15 cellular contexts compared by ENCODE assay signal in the genomic region with DNA sequence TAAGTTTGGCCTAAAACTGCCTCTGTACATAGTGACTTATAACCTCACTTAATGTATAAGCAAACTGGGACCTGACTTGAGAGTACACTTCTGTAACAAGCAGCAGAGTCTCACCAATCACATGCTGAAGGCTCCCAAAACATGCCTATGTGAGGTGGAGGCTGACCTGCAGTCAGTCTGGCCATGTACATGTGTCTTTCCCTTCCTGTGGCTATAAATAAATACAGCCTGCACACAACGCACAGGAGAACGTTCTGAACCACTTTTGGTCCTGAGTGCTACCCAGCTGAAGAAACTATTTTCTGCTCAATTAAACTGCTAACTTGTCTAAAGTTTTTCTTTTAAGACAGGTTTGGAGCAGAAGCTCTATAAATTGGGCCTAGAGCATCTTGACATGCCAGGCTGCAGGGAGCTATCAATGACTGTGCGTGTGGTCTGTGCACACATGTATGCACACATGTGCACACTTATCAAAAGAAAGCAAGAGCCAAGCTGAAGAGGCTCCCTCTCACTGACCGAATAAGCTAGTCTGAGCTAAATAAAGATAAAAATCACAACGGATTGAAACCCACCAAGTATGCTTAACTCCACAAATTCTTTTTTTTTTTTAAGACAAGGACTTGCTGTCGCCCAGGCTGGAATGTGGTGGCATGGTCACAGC. TPM values are rescaled to one million over a fixed set of nuclear protein-coding genes. Genes with fewer than 3 reads are reported as not detected.
DNase-seq lines count a peak whose midpoint lies in the region; ATAC-seq and TF ChIP-seq lines count a peak whose summit lies in the region.
"Had no signal": no experiment of that assay in that cellular context is flagged by ENCODE, and none has a peak within 500 bp of the region (broad histone marks: within the 10 kb centered on the region; RNA-seq: fewer than 3 reads in every experiment).

No MANE protein-coding gene starts in this region.

- DNase-seq in MCF 10A (ENCODE audit: unreplicated experiment) (no peak), breast epithelium (ENCODE audit: low spot score in 2 of 2) (no peak), heart left ventricle (no peak), right cardiac atrium (no peak), esophagus muscularis mucosa (ENCODE audit: extremely low spot score) (no peak)
- DNase-seq: 8988T; AML-193; CD4-positive, CD25-positive, alpha-beta regulatory T cell; DMS53; GF-D8; GM23248 had no signal

- H3K36me3 ChIP-seq in breast epithelium (peaks cover 7% of the 10 kb centered on the region), heart left ventricle (peaks cover 0 to 94% (median 80%) of the 10 kb centered on the region in 9 donors), esophagus muscularis mucosa (peaks cover 76 to 92% (median 82%) of the 10 kb centered on the region in 4 donors)

- H3K4me1 ChIP-seq in breast epithelium (no peaks in the 10 kb centered on the region), heart left ventricle (peaks cover 0 to 10% (median 0%) of the 10 kb centered on the region in 12 donors), right cardiac atrium (ENCODE audit: control insufficient read depth, insufficient read depth, low read length) (no peaks in the 10 kb centered on the region), esophagus muscularis mucosa (no peaks in the 10 kb centered on the region)
- H3K4me1 ChIP-seq: BLaER1 treated with 17β-estradiol and CSF1 and Interleukin-3, amounts not matched to agents 10 nM and 100 nM had no signal

- H3K9me3 ChIP-seq in breast epithelium = no peaks in the 10 kb centered on the region
- no peaks in the 10 kb centered on the region for H3K9me3 ChIP-seq in heart left ventricle
- H3K9me3 ChIP-seq in right cardiac atrium (ENCODE audit: control insufficient read depth, low read length) = no peaks in the 10 kb centered on the region
- H3K9me3 ChIP-seq in esophagus muscularis mucosa = no peaks in the 10 kb centered on the region
- H3K9me3 ChIP-seq: BLaER1 treated with 17β-estradiol and CSF1 and Interleukin-3, amounts not matched to agents 10 nM and 100 nM had no signal

- intact Hi-C loops in MCF 10A (cut with micrococcal nuclease) (no loop called here), breast epithelium (cut with DNase I; ENCODE audit: low total_unique reads) (no loop called here), heart left ventricle (cut with DNase I) (no loop called here), right cardiac atrium (cut with DNase I) (no loop called here), esophagus muscularis mucosa (cut with DNase I) (no loop called here)

- POLR2A ChIA-PET in MCF 10A (lab: Yijun Ruan, JAX) = interaction anchor here (0.9 to 1.2 kb wide), 2 partner anchors 10 to 23 kb away, joined by 3 to 5 read pairs; no protein-coding TSS in a partner anchor

- CTCF ChIA-PET in MCF 10A (lab: Yijun Ruan, JAX) = interaction anchor here (0.6 to 2.0 kb wide), 4 partner anchors 10 to 1774 kb away, joined by 3 to 9 read pairs (median 4); no protein-coding TSS in a partner anchor

- H3K36me3 Mint-ChIP-seq in MCF 10A (ENCODE audit: insufficient read depth, unreplicated experiment) = peaks cover 94% of the 10 kb centered on the region

- H3K27ac ChIP-seq in breast epithelium (no peak overlapping the region), heart left ventricle (peak overlapping the region in 9 of 12 donors; percentile 33 to 81 (median 51)), right cardiac atrium (ENCODE audit: low read length) (peak overlapping the region; percentile 48), esophagus muscularis mucosa (replicated peaks in 1 of 4) (no peak overlapping the region)
- H3K27ac ChIP-seq: BLaER1 treated with 17β-estradiol and CSF1 and Interleukin-3, amounts not matched to agents 10 nM and 100 nM; GM23248; HL-60 had no signal

- H3K27ac Mint-ChIP-seq in MCF 10A (ENCODE audit: low read depth, unreplicated experiment) = peak overlapping the region; percentile 36

- TF ChIP-seq EP300 in esophagus muscularis mucosa (IDR thresholded peaks at IDR 0.05) = no peak

- no peaks in the 10 kb centered on the region for H3K4me1 Mint-ChIP-seq in MCF 10A (ENCODE audit: insufficient read depth, unreplicated experiment)

- ATAC-seq in heart left ventricle = peak; percentile 83 to 90 (median 87)
- peak; percentile 40 to 71 for ATAC-seq in right cardiac atrium
- ATAC-seq in GM19397 (IDR thresholded peaks at IDR 0.05; ENCODE audit: unreplicated experiment) = no peak
- no peak for ATAC-seq in GM21360 (IDR thresholded peaks at IDR 0.05; ENCODE audit: unreplicated experiment)

- no peak overlapping the region for H3K4me3 Mint-ChIP-seq in MCF 10A (ENCODE audit: unreplicated experiment)
- H3K4me3 Mint-ChIP-seq: CD4-positive, CD25-positive, alpha-beta regulatory T cell had no signal

- H3K9me3 Mint-ChIP-seq in MCF 10A (ENCODE audit: unreplicated experiment) = no peaks in the 10 kb centered on the region
- H3K9me3 Mint-ChIP-seq: CD4-positive, CD25-positive, alpha-beta regulatory T cell had no signal

- WGBS in heart left ventricle, 4 donors = 50 to 55% (median 52%) methylated on average over 6 of the region's 6 CpGs
- WGBS in right cardiac atrium = 63% methylated on average over 6 of the region's 6 CpGs
- WGBS in esophagus muscularis mucosa = 64% methylated on average over 6 of the region's 6 CpGs

- BruUV-seq in MCF 10A (replicated peaks; lab: Mats Ljungman, UMichigan) = no TSS peak

- no peak for TF ChIP-seq CTCF in MCF 10A (IDR thresholded peaks at IDR 0.05; ENCODE audit: unreplicated experiment)
- no peak for TF ChIP-seq CTCF in breast epithelium (IDR thresholded peaks at IDR 0.05)
- no peak for TF ChIP-seq CTCF in heart left ventricle (IDR thresholded peaks at IDR 0.05)
- TF ChIP-seq CTCF in esophagus muscularis mucosa (IDR thresholded peaks at IDR 0.05) = no peak

- no peaks in the 10 kb centered on the region for H3K27me3 Mint-ChIP-seq in MCF 10A (ENCODE audit: insufficient read depth, unreplicated experiment)
- H3K27me3 Mint-ChIP-seq: CD4-positive, CD25-positive, alpha-beta regulatory T cell had no signal

- no peak for TF ChIP-seq POLR2A in breast epithelium (IDR thresholded peaks at IDR 0.05)
- TF ChIP-seq POLR2A in heart left ventricle (IDR thresholded peaks at IDR 0.05) = no peak
- no peak for TF ChIP-seq POLR2A in esophagus muscularis mucosa (IDR thresholded peaks at IDR 0.05; ENCODE audit: low read depth)

- no peaks in the 10 kb centered on the region for H3K27me3 ChIP-seq in breast epithelium
- H3K27me3 ChIP-seq in heart left ventricle = no peaks in the 10 kb centered on the region
- no peaks in the 10 kb centered on the region for H3K27me3 ChIP-seq in right cardiac atrium (ENCODE audit: control insufficient read depth, insufficient read depth)
- H3K27me3 ChIP-seq in esophagus muscularis mucosa = no peaks in the 10 kb centered on the region
- H3K27me3 ChIP-seq: BLaER1 treated with 17β-estradiol and CSF1 and Interleukin-3, amounts not matched to agents 10 nM and 100 nM had no signal

- H3K4me3 ChIP-seq in breast epithelium (no peak overlapping the region), heart left ventricle (no peak overlapping the region), right cardiac atrium (ENCODE audit: low read length) (no peak overlapping the region), esophagus muscularis mucosa (no peak overlapping the region)
- H3K4me3 ChIP-seq: BLaER1 treated with 17β-estradiol and CSF1 and Interleukin-3, amounts not matched to agents 10 nM and 100 nM; GM23248 had no signal

RNA-seq across cellular contexts. Expression of a gene that starts 15.0 kb away (rescaled TPM):
- total RNA-seq in MCF 10A (2022) = 43.2 and 48.3 TPM in 2 replicates
- 10 to 100 TPM; 17.3 to 22.1 (median 21.0) TPM for total RNA-seq in breast epithelium
- 10 to 100 TPM; 18.3 to 23.6 (median 20.0) TPM for total RNA-seq in heart left ventricle
- 10 to 100 TPM; 12.8 to 31.4 TPM for polyA plus RNA-seq in heart left ventricle
- total RNA-seq in right cardiac atrium = 10 to 100 TPM; 19.6 to 21.2 (median 20.0) TPM
- 17.3 TPM for polyA plus RNA-seq in right cardiac atrium
- 10 to 100 TPM; 30.2 to 36.5 (median 34.5) TPM for total RNA-seq in esophagus muscularis mucosa

RNA-seq across cellular contexts. Expression of a gene that starts 23.8 kb away (rescaled TPM):
- total RNA-seq in MCF 10A (2022) (50.1 and 61.9 TPM in 2 replicates), breast epithelium (10 to 100 TPM; 47.2 to 81.3 (median 78.2) TPM), heart left ventricle (100 to 1,000 TPM in 8 of 9 donors, 10 to 100 TPM in 1; 94.6 to 200 (median 172) TPM), right cardiac atrium (100 to 1,000 TPM; 124 to 195 (median 159) TPM), esophagus muscularis mucosa (100 to 1,000 TPM in 1 of 4 donors, 10 to 100 TPM in 3; 90.0 to 130 (median 96.9) TPM)
- polyA plus RNA-seq in heart left ventricle (100 to 1,000 TPM in 1 of 2 donors, 10 to 100 TPM in 1; 69.2 to 139 TPM), right cardiac atrium (132 TPM)

RNA-seq across cellular contexts. Expression of a gene that starts 31.9 kb away (rescaled TPM):
- total RNA-seq in MCF 10A (2022) (1,765 and 1,834 TPM in 2 replicates), breast epithelium (1,000 to 10,000 TPM; 2,542 to 4,150 (median 3,724) TPM), heart left ventricle (1,000 to 10,000 TPM in 1 of 9 donors, 100 to 1,000 TPM in 8; 407 to 1,112 (median 628) TPM), right cardiac atrium (100 to 1,000 TPM; 741 to 785 (median 759) TPM), esophagus muscularis mucosa (1,000 to 10,000 TPM in 3 of 4 donors, 100 to 1,000 TPM in 1; 950 to 4,390 (median 2,121) TPM)
- polyA plus RNA-seq in heart left ventricle (1,000 to 10,000 TPM; 1,474 to 1,813 TPM), right cardiac atrium (1,436 TPM)

RNA-seq across cellular contexts. Expression of a gene that starts 51.8 kb away (rescaled TPM):
- total RNA-seq in MCF 10A (2022) = not detected in 2 replicates
- 1 to 10 TPM in 2 of 3 donors, under 1 TPM in 1; 0.33 to 1.9 (median 1.0) TPM for total RNA-seq in breast epithelium
- 1 to 10 TPM; 2.3 to 9.9 (median 2.9) TPM for total RNA-seq in heart left ventricle
- 10 to 100 TPM in 1 of 2 donors, 1 to 10 TPM in 1; 8.8 to 12.5 TPM for polyA plus RNA-seq in heart left ventricle
- total RNA-seq in right cardiac atrium = 10 to 100 TPM; 12.5 to 67.8 (median 36.3) TPM
- polyA plus RNA-seq in right cardiac atrium = 70.6 TPM
- total RNA-seq in esophagus muscularis mucosa = 10 to 100 TPM in 1 of 4 donors, 1 to 10 TPM in 3; 2.1 to 19.1 (median 6.6) TPM
- total RNA-seq: CD4-positive, CD25-positive, alpha-beta regulatory T cell; GM23248 had no signal
- polyA plus RNA-seq: CD4-positive, CD25-positive, alpha-beta regulatory T cell; GM23248 had no signal

Comparison
In these comparisons a context has a peak if more than half of its experiments do, and no peak if none do; other contexts are left out.
1. H3K27ac ChIP-seq: peak in heart left ventricle (9 of 12) and right cardiac atrium (single experiment); none in breast epithelium (0 of 2) and esophagus muscularis mucosa (0 of 4).
2. ATAC-seq: peak in heart left ventricle (4 of 4) and right cardiac atrium (2 of 2); none in GM19397 (single experiment) and GM21360 (single experiment).